Comparison of ENCODE assay signal across 30 cellular contexts in the genomic region with DNA sequence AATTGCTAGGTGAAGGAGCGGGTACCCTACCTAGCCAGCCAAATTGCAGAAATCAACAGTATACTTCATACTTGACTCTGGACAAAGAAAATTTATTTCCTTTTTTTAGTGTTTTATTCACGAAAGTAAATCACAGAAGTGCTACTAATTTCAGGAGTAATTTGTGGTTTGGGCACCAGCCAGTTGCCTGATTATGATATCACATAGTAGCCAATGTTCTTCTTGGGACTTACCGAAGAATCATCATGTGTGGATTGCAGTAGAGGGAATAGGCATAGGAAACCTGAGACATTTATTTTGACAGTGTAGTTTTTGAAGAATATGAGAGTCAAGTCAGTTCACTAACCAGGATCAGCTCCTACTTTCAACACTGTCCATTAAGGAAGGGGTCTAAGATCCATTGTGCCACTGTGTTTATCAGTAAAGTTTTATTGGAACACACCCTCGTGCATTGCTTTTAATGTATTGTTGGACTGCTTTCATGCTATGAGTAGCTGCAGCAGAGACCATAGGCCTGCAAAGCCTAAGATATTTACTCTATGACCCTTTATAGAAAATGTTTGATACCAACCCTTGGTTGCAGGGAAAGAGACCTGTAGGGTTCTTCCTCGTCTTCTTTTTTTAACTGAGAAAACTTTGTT. TPM values are rescaled to one million over a fixed set of nuclear protein-coding genes. Genes with fewer than 3 reads are reported as not detected.
A peak's percentile ranks its signal among the peaks of the same experiment; 100 is the strongest.
DNase-seq lines count a peak whose midpoint lies in the region; ATAC-seq, FAIRE-seq and TF ChIP-seq lines count a peak whose summit lies in the region.
"Had no signal": no experiment of that assay in that cellular context is flagged by ENCODE, and none has a peak within 500 bp of the region (broad histone marks: within the 10 kb centered on the region; RNA-seq: fewer than 3 reads in every experiment).

No MANE protein-coding gene starts in this region.

- intact Hi-C loops in K562 (cut with micrococcal nuclease) (no loop called here), heart left ventricle (cut with DNase I) (no loop called here)

- H3K27ac ChIP-seq in HEK293 (ENCODE audit: extremely low read depth, low read depth, low read length) (no peak overlapping the region), K562 (ENCODE audit: extremely low read depth, low read depth, low read length) (no peak overlapping the region), heart left ventricle (no peak overlapping the region)
- H3K27ac ChIP-seq: psoas muscle, sigmoid colon, testis, uterus had no signal

- no peak for ATAC-seq in K562
- ATAC-seq in heart left ventricle: no peak
- ATAC-seq: effector memory CD8-positive, alpha-beta T cell; psoas muscle had no signal

- no TSS peak for BruUV-seq in K562 (replicated peaks; lab: Mats Ljungman, UMichigan)

- in situ Hi-C loops in K562 (cut with MboI): no loop called here

- H3K27me3 Mint-ChIP-seq in glutamatergic neuron (ENCODE audit: unreplicated experiment): peaks cover 2% of the 10 kb centered on the region
- H3K27me3 Mint-ChIP-seq: activated naive CD8-positive, alpha-beta T cell had no signal

- H3K9me1 ChIP-seq in K562 (ENCODE audit: control insufficient read depth, insufficient read depth, low read length): no peaks in the 10 kb centered on the region

- H3K36me3 Mint-ChIP-seq in glutamatergic neuron (ENCODE audit: unreplicated experiment): no peaks in the 10 kb centered on the region
- H3K36me3 Mint-ChIP-seq: activated naive CD8-positive, alpha-beta T cell; CD4-positive, alpha-beta memory T cell had no signal

- no peaks in the 10 kb centered on the region for H3K79me2 ChIP-seq in K562 (ENCODE audit: control insufficient read depth, insufficient read depth, low read length)

- no peak overlapping the region for H3K4me2 ChIP-seq in K562 (ENCODE audit: insufficient read depth, low read length)

- no peak overlapping the region for H3K27ac Mint-ChIP-seq in glutamatergic neuron (ENCODE audit: unreplicated experiment)
- H3K27ac Mint-ChIP-seq: activated B cell treated with CpG ODN at 0.5 μM for 24 hours; activated naive CD8-positive, alpha-beta T cell; effector memory CD8-positive, alpha-beta T cell had no signal

- 4% methylated on average over 5 of the region's 5 CpGs for WGBS in K562 (ENCODE audit: insufficient coverage, low coverage, missing lambda C conversion rate)
- WGBS in heart left ventricle, 4 donors: 79 to 83% (median 81%) methylated on average over 5 of the region's 5 CpGs

- H3K36me3 ChIP-seq in HEK293 (ENCODE audit: control insufficient read depth in 2 of 2, insufficient read depth in 1 of 2, low read length in 2 of 2) (peaks cover 4 to 20% of the 10 kb centered on the region in 2 experiments), K562 (ENCODE audit: control insufficient read depth, insufficient read depth, low read length) (no peaks in the 10 kb centered on the region), heart left ventricle (no peaks in the 10 kb centered on the region)
- H3K36me3 ChIP-seq: MG63, sigmoid colon, uterus had no signal

- H3K4me1 ChIP-seq in HEK293 (ENCODE audit: control insufficient read depth, insufficient read depth, low read length) (no peaks in the 10 kb centered on the region), K562 (replicated peaks in 1 of 2; ENCODE audit: control insufficient read depth in 2 of 2, insufficient read depth in 2 of 2, low read length in 2 of 2) (peaks cover 0 to 4% of the 10 kb centered on the region in 2 experiments; a peak in 1 of 5 replicates), heart left ventricle (no peaks in the 10 kb centered on the region)
- H3K4me1 ChIP-seq: psoas muscle, sigmoid colon, testis, uterus had no signal

- CTCF ChIA-PET in HEK293 (lab: Yijun Ruan, JAX): interaction anchor here (0.6 kb wide), 1 partner anchor 417 kb away, joined by 5 read pairs; no protein-coding TSS in a partner anchor
- CTCF ChIA-PET in K562 (lab: Yijun Ruan, JAX; ENCODE audit: low intra/inter-chr PET ratio): no interaction called here

- H3K4me1 Mint-ChIP-seq in glutamatergic neuron (ENCODE audit: low read depth, unreplicated experiment): no peaks in the 10 kb centered on the region
- H3K4me1 Mint-ChIP-seq: activated B cell treated with CpG ODN at 0.5 μM for 24 hours; CD4-positive, alpha-beta memory T cell had no signal

- no peak overlapping the region for H2AFZ ChIP-seq in K562 (ENCODE audit: low read depth, low read length)

- H3K9me3 ChIP-seq in HEK293 (ENCODE audit: control insufficient read depth, insufficient read depth, low read depth, low read length) (no peaks in the 10 kb centered on the region), K562 (replicated peaks; ENCODE audit: control insufficient read depth, insufficient read depth, low read depth, low read length) (no peaks in the 10 kb centered on the region), heart left ventricle (no peaks in the 10 kb centered on the region)
- H3K9me3 ChIP-seq: MG63, psoas muscle, sigmoid colon, testis, uterus had no signal

- H3K4me3 ChIP-seq in HEK293 (ENCODE audit: low read depth, low read length) (no peak overlapping the region), K562 (no peak overlapping the region), heart left ventricle (no peak overlapping the region)
- H3K4me3 ChIP-seq: MG63, psoas muscle, sigmoid colon, testis, uterus had no signal

- TF ChIP-seq CTCF in HEK293 (tag by site-specific recombination; IDR thresholded peaks at IDR 0.05): no peak
- TF ChIP-seq CTCF in K562 (IDR thresholded peaks at IDR 0.05 in 2 of 3, conservative IDR thresholded peaks at IDR 0.05 in 1 of 3; ENCODE audit: insufficient read depth in 2 of 3, low read depth in 1 of 3, low read length in 3 of 3): no peak
- TF ChIP-seq CTCF in glutamatergic neuron (IDR thresholded peaks at IDR 0.05; ENCODE audit: partially characterized antibody, unreplicated experiment): no peak
- TF ChIP-seq CTCF in heart left ventricle (IDR thresholded peaks at IDR 0.05): no peak

- H3K4me3 Mint-ChIP-seq in glutamatergic neuron (ENCODE audit: unreplicated experiment): no peak overlapping the region
- H3K4me3 Mint-ChIP-seq: activated B cell treated with CpG ODN at 0.5 μM for 24 hours; activated naive CD8-positive, alpha-beta T cell; CD4-positive, alpha-beta memory T cell; effector memory CD8-positive, alpha-beta T cell had no signal

- TF ChIP-seq POLR2A in K562 (conservative IDR thresholded peaks at IDR 0.05) (no peak), heart left ventricle (IDR thresholded peaks at IDR 0.05) (no peak)

- no peaks in the 10 kb centered on the region for H3K9me3 Mint-ChIP-seq in glutamatergic neuron (ENCODE audit: unreplicated experiment)
- H3K9me3 Mint-ChIP-seq: activated B cell treated with CpG ODN at 0.5 μM for 24 hours; CD4-positive, alpha-beta memory T cell; effector memory CD8-positive, alpha-beta T cell had no signal

- no peaks in the 10 kb centered on the region for H4K20me1 ChIP-seq in K562 (replicated peaks; ENCODE audit: control insufficient read depth, insufficient read depth, low read length)

- TF ChIP-seq EP300 in K562 (IDR thresholded peaks at IDR 0.05; ENCODE audit: low read length): no peak

- DNase-seq in NOMO-1 treated with DMSO at 0.1 percent for 48 hours (lab: John Stamatoyannopoulos, UW; ENCODE audit: unreplicated experiment): peak; percentile 39
- no peak for DNase-seq in NOMO-1 treated with dmso at 0.1 percent for 144 hours (lab: John Stamatoyannopoulos, UW; ENCODE audit: unreplicated experiment)
- DNase-seq in K562 (ENCODE audit: extremely low read depth in 1 of 4, low spot score in 3 of 4): no peak
- no peak for DNase-seq in glutamatergic neuron
- no peak for DNase-seq in effector CD4-positive, alpha-beta T cell
- no peak for DNase-seq in DMS153 treated with DMSO at 0.1 percent for 48 hours (lab: John Stamatoyannopoulos, UW; ENCODE audit: unreplicated experiment)
- DNase-seq in heart left ventricle: no peak
- DNase-seq: activated B cell treated with CpG ODN at 0.5 μM for 24 hours; AML-193; anterior cingulate cortex; CD4-positive, alpha-beta memory T cell; effector memory CD8-positive, alpha-beta T cell; GOT3; KG1; mammary epithelial cell; MG63; NCI-H1436; NCI-H748 treated with DMSO at 0.1 percent for 48 hours; psoas muscle; sigmoid colon; stimulated activated CD4-positive, alpha-beta T cell treated with anti-CD3 and anti-CD28 coated beads, Interleukin-4, amount 100 ng/mL, for 24 hours; stimulated activated naive CD4-positive, alpha-beta T cell; testis; uterus had no signal

- POLR2A ChIA-PET in HEK293 (lab: Yijun Ruan, JAX) (interaction anchor here (1.0 kb wide), 1 partner anchor 17 kb away, joined by 4 read pairs; no protein-coding TSS in a partner anchor), K562 (lab: Yijun Ruan, JAX) (no interaction called here)

- H3K9ac ChIP-seq in K562 (ENCODE audit: insufficient read depth in 1 of 2, low read depth in 2 of 2, low read length in 2 of 2): no peak overlapping the region

- H3K27me3 ChIP-seq in K562 (ENCODE audit: control insufficient read depth in 2 of 2, insufficient read depth in 2 of 2, low read length in 2 of 2): peaks cover 3 to 32% of the 10 kb centered on the region in 2 experiments
- H3K27me3 ChIP-seq in heart left ventricle: no peaks in the 10 kb centered on the region
- H3K27me3 ChIP-seq: MG63, sigmoid colon, testis, uterus had no signal

- no peak for TF ChIP-seq RAD21 in K562 (CRISPR knock-in tag; conservative IDR thresholded peaks at IDR 0.05 in 1 of 2, IDR thresholded peaks at IDR 0.05 in 1 of 2)

- no peak for FAIRE-seq in K562 (lab: Jason Lieb, UNC)
- FAIRE-seq: A204.1, colon had no signal

TF ChIP-seq in K562, 482 proteins besides CTCF, POLR2A, EP300 and RAD21 (continues in another document):
- TF ChIP-seq ZFX (CRISPR knock-in tag; IDR thresholded peaks at IDR 0.05): no peak

RNA-seq across cellular contexts. Expression of gene TNFRSF11A, which starts 32.1 kb away (rescaled TPM):
- 0.23 TPM in 1 of 2 replicates, not detected in the other for total RNA-seq in K562 (2011; cell fraction: chromatin; rRNA removed; ENCODE audit: low replicate concordance)
- total RNA-seq in K562 (2011; cell fraction: nucleolus; rRNA removed): not detected in 2 replicates
- 0.15 TPM in 1 of 2 replicates, not detected in the other for total RNA-seq in K562 (2011; cell fraction: nucleoplasm; rRNA removed)
- total RNA-seq in K562 (2014; rRNA removed): not detected in 2 replicates
- not detected in 2 replicates for total RNA-seq in K562 (2014; rRNA removed; fragmentation: Illumina TruSeq; extraction: Trizol)
- not detected in 2 replicates for total RNA-seq in K562 (2015; rRNA removed; fragmentation: Illumina TruSeq; extraction: Trizol)
- 0.04 TPM in 2 replicates for total RNA-seq in K562 (2021)
- polyA plus RNA-seq in K562 (2011; rRNA removed): 0.05 and 0.06 TPM in 2 replicates
- 0.01 and 0.04 TPM in 2 replicates for polyA plus RNA-seq in K562 (2011; cell fraction: cytosol; rRNA removed)
- 0.01 and 0.04 TPM in 2 replicates for polyA plus RNA-seq in K562 (2011; cell fraction: nucleus; rRNA removed)
- 0.04 and 0.12 TPM in 2 replicates for polyA plus RNA-seq in K562 (2012)
- polyA plus RNA-seq in K562 (2014; fragmentation: Illumina TruSeq; extraction: Trizol): 0.03 TPM in 1 of 2 replicates, not detected in the other
- not detected for polyA plus RNA-seq in K562 (2014; fragmentation: Nextera tagmentation; extraction: Ambion mirVana)
- polyA plus RNA-seq in K562 (2014; rRNA removed): 0.03 TPM in 1 of 2 replicates, not detected in the other
- 0.06 and 0.11 TPM in 2 replicates for polyA minus RNA-seq in K562 (2011; rRNA and poly(A)+ RNA removed)
- polyA minus RNA-seq in K562 (2011; cell fraction: cytosol; rRNA and poly(A)+ RNA removed): 0.67 TPM in 1 of 2 replicates, not detected in the other
- not detected in 2 replicates for polyA minus RNA-seq in K562 (2011; cell fraction: nucleus; rRNA and poly(A)+ RNA removed)
- total RNA-seq in glutamatergic neuron (ENCODE audit: unreplicated experiment): 1.2 TPM
- total RNA-seq in heart left ventricle: 1 to 10 TPM in 8 of 9 donors, under 1 TPM in 1; 0.16 to 5.0 (median 1.5) TPM
- under 1 TPM; 0.23 to 0.42 TPM for polyA plus RNA-seq in heart left ventricle
- total RNA-seq: fibroblast of villous mesenchyme, OCI-LY7 had no signal
